11 cellular contexts compared by ENCODE assay signal in the genomic region with DNA sequence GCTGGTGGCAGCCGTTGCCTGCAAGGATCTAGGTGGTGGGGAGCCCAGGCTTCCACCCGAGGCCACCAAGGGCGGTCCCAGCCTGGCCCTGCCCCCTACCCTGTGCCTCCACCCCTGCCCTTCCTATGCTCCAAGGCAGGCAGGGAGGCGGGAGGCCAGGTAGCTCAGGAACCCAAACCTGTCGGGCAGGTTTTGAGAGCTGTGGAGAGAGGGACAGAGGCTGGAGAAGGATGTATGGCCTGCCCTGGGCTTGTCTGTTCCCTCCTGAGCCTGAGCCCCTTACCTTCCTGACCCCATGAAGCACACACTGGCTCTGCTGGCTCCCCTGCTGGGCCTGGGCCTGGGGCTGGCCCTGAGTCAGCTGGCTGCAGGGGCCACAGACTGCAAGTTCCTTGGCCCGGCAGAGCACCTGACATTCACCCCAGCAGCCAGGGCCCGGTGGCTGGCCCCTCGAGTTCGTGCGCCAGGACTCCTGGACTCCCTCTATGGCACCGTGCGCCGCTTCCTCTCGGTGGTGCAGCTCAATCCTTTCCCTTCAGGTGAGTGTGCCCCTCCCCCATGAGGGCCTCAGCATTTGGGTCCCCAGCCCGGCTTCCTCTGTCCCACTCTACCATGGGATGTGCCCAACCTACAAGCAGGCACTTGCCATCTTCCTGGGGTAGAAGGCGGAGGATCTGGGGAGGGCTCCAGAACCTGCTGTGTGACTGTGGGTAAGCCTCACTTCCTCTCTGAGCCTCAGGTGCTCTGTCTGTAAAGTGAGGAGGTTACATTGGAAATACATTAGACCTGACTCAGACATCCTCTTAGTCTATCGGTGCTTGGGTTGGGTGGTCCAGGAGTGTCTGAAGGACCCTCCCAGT. TPM values are rescaled to one million over a fixed set of nuclear protein-coding genes. Genes with fewer than 3 reads are reported as not detected.
A peak's percentile ranks its signal among the peaks of the same experiment; 100 is the strongest.
DNase-seq lines count a peak whose midpoint lies in the region; ATAC-seq, FAIRE-seq and TF ChIP-seq lines count a peak whose summit lies in the region.
"Had no signal": no experiment of that assay in that cellular context is flagged by ENCODE, and none has a peak within 500 bp of the region (broad histone marks: within the 10 kb centered on the region; RNA-seq: fewer than 3 reads in every experiment).

A gene with protein sequence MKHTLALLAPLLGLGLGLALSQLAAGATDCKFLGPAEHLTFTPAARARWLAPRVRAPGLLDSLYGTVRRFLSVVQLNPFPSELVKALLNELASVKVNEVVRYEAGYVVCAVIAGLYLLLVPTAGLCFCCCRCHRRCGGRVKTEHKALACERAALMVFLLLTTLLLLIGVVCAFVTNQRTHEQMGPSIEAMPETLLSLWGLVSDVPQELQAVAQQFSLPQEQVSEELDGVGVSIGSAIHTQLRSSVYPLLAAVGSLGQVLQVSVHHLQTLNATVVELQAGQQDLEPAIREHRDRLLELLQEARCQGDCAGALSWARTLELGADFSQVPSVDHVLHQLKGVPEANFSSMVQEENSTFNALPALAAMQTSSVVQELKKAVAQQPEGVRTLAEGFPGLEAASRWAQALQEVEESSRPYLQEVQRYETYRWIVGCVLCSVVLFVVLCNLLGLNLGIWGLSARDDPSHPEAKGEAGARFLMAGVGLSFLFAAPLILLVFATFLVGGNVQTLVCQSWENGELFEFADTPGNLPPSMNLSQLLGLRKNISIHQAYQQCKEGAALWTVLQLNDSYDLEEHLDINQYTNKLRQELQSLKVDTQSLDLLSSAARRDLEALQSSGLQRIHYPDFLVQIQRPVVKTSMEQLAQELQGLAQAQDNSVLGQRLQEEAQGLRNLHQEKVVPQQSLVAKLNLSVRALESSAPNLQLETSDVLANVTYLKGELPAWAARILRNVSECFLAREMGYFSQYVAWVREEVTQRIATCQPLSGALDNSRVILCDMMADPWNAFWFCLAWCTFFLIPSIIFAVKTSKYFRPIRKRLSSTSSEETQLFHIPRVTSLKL (plus strand): TSS at position 159 of the 860 bp plus-strand sequence. CDS start 137 bp downstream, at position 296.

- BruUV-seq in HepG2 (replicated peaks; lab: Mats Ljungman, UMichigan) = no TSS peak

- H4K8ac ChIP-seq in H1 (ENCODE audit: extremely low read depth, insufficient read depth, low read length) = peak within 1 kb of the TSS; percentile 87

- no peaks in the 10 kb centered on the region for H3K23me2 ChIP-seq in H1 (ENCODE audit: low read depth, low read length)

- H4K5ac ChIP-seq in H1 (ENCODE audit: insufficient read length, low read depth, low read length) = peak within 1 kb of the TSS; percentile 25

- H3K56ac ChIP-seq in H1 (replicated peaks; ENCODE audit: insufficient read length, low read depth, low read length) = no peak within 1 kb of the TSS

- peak within 1 kb of the TSS; percentile 70 for H4K91ac ChIP-seq in H1 (replicated peaks; ENCODE audit: insufficient read length, low read length)

- DNase-seq in right lobe of liver (peak; percentile 10 to 47 (median 42)), HepG2 (ENCODE audit: low spot score) (no peak), H1 (ENCODE audit: low read depth in 1 of 2, low spot score in 2 of 2) (peak in 1 of 2 experiments; percentile 78), aorta (peak in 1 of 2 donors; percentile 71), RPMI8226 (no peak), GM12892 (ENCODE audit: insufficient read length) (no peak)
- no peak for DNase-seq in stimulated activated CD4-positive, alpha-beta T cell treated with anti-CD3 and anti-CD28 coated beads, Interleukin-12 subunit alpha, Interleukin-12 subunit beta, amount 100 ng/mL, for 4 hours

- no peak within 1 kb of the TSS for H2AK5ac ChIP-seq in H1 (ENCODE audit: low read depth, low read length)

- in situ Hi-C loops in HepG2 (cut with HindIII; ENCODE audit: extremely low pct_ligation_motif_present, low pct_unique_long_range_greater_than_20kb) = no loop called here

- H3K9ac ChIP-seq in HepG2 (ENCODE audit: insufficient read depth, low read depth, low read length) (no peak within 1 kb of the TSS), H1 (replicated peaks in 1 of 4; ENCODE audit: extremely low read depth in 1 of 4, low read depth in 3 of 4, low read length in 3 of 4) (no peak within 1 kb of the TSS), mucosa of rectum (ENCODE audit: low read depth in 1 of 2, low read length in 2 of 2) (peak within 1 kb of the TSS; percentile 75 to 76)
- H3K9ac ChIP-seq: BLaER1 had no signal

- H2BK20ac ChIP-seq in H1 (ENCODE audit: low read length) = 0 out of 2 replicates have a peak within 1 kb of the TSS, but pooled peaks have one; percentile 61

- TF ChIP-seq CTCF in right lobe of liver (IDR thresholded peaks at IDR 0.05) (no peak), HepG2 (CRISPR knock-in tag; IDR thresholded peaks at IDR 0.05) (no peak), H1 (IDR thresholded peaks at IDR 0.05; ENCODE audit: control extremely low read depth in 1 of 3, insufficient read depth in 1 of 3, low read depth in 1 of 3, low read length in 3 of 3) (no peak)

- H2BK15ac ChIP-seq in H1 (ENCODE audit: low read length) = no peak within 1 kb of the TSS

- FAIRE-seq in HepG2 (lab: Jason Lieb, UNC) (no peak), H1 (lab: Jason Lieb, UNC) (no peak), GM12892 (lab: Jason Lieb, UNC) (no peak)
- FAIRE-seq: GM12891 had no signal

- H4K20me1 ChIP-seq in HepG2 (ENCODE audit: insufficient read depth, low read length) (no peaks in the 10 kb centered on the region), H1 (replicated peaks in 1 of 2; ENCODE audit: control insufficient read depth in 1 of 2, insufficient read depth in 2 of 2, low read length in 2 of 2) (no peaks in the 10 kb centered on the region)
- H4K20me1 ChIP-seq: BLaER1 had no signal

- H3K27ac ChIP-seq in right lobe of liver (no peak within 1 kb of the TSS), HepG2 (ENCODE audit: extremely low read length, insufficient read depth, low read length) (no peak within 1 kb of the TSS), H1 (ENCODE audit: low read depth, low read length) (no peak within 1 kb of the TSS; the same call in 1 of the 2 replicates), mucosa of rectum (ENCODE audit: low read depth in 2 of 2, low read length in 2 of 2) (peak within 1 kb of the TSS; percentile 77 to 79), aorta (ENCODE audit: low read depth in 1 of 2, low read length in 2 of 2) (no peak within 1 kb of the TSS)
- H3K27ac ChIP-seq: adrenal gland, BLaER1 had no signal

- H3K4me1 ChIP-seq in right lobe of liver = no peaks in the 10 kb centered on the region
- no peaks in the 10 kb centered on the region for H3K4me1 ChIP-seq in HepG2 (ENCODE audit: insufficient read depth, low read length)
- peaks cover 0 to 33% (median 2%) of the 10 kb centered on the region in 4 experiments; a peak in 3 of 7 replicates for H3K4me1 ChIP-seq in H1 (replicated peaks in 1 of 4; ENCODE audit: control insufficient read depth in 3 of 4, insufficient read depth in 4 of 4, low read length in 3 of 4)
- H3K4me1 ChIP-seq in mucosa of rectum (ENCODE audit: control insufficient read depth in 2 of 2, insufficient read depth in 2 of 2, low read length in 2 of 2) = peaks cover 27 to 47% of the 10 kb centered on the region in 2 donors
- H3K4me1 ChIP-seq in aorta (ENCODE audit: control insufficient read depth in 1 of 2, insufficient read depth in 2 of 2, low read length in 2 of 2) = no peaks in the 10 kb centered on the region
- H3K4me1 ChIP-seq: adrenal gland, BLaER1 had no signal

- H3K4me2 ChIP-seq in HepG2 (ENCODE audit: low read depth, low read length) = no peak within 1 kb of the TSS
- H3K4me2 ChIP-seq in H1 (ENCODE audit: insufficient read depth in 1 of 2, low read depth in 2 of 2, low read length in 2 of 2) = peak within 1 kb of the TSS; percentile 38 to 53; a peak in 2 of 4 replicates
- H3K4me2 ChIP-seq: BLaER1 had no signal

- no peak within 1 kb of the TSS for H3K23ac ChIP-seq in H1 (ENCODE audit: insufficient read length)

- no peak for TF ChIP-seq POLR2A in right lobe of liver (IDR thresholded peaks at IDR 0.05)
- no peak for TF ChIP-seq POLR2A in HepG2 (IDR thresholded peaks at IDR 0.05; ENCODE audit: insufficient read depth in 1 of 2, low read depth in 2 of 2, low read length in 2 of 2)
- TF ChIP-seq POLR2A in H1 (IDR thresholded peaks at IDR 0.05; ENCODE audit: control extremely low read depth in 1 of 2, low read depth in 2 of 2, low read length in 2 of 2) = no peak
- TF ChIP-seq POLR2A in GM12892 (IDR thresholded peaks at IDR 0.05; ENCODE audit: low read depth, low read length) = no peak

- H3K4ac ChIP-seq in H1 (replicated peaks; ENCODE audit: insufficient read length, low read depth, low read length) = no peak within 1 kb of the TSS

- TF ChIP-seq RAD21 in HepG2 (CRISPR knock-in tag; IDR thresholded peaks at IDR 0.05) (no peak), H1 (IDR thresholded peaks at IDR 0.05 in 1 of 2, conservative IDR thresholded peaks at IDR 0.05 in 1 of 2; ENCODE audit: low read depth in 2 of 2, low read length in 2 of 2) (no peak)

- H3K4me3 ChIP-seq in right lobe of liver (no peak within 1 kb of the TSS), HepG2 (replicated peaks in 1 of 3; ENCODE audit: insufficient read depth in 1 of 3, low read depth in 2 of 3, low read length in 3 of 3) (no peak within 1 kb of the TSS), H1 (ENCODE audit: extremely low read depth in 1 of 4, insufficient read depth in 2 of 4, low read depth in 3 of 4, low read length in 4 of 4) (no peak within 1 kb of the TSS), mucosa of rectum (ENCODE audit: low read length in 2 of 2) (peak within 1 kb of the TSS; percentile 61 to 65), aorta (ENCODE audit: low read length in 2 of 2) (no peak within 1 kb of the TSS)
- H3K4me3 ChIP-seq: adrenal gland, BLaER1 had no signal

- POLR2A ChIA-PET in HepG2 (lab: Yijun Ruan, JAX) (no interaction called here), H1 (lab: Charles Lee; ENCODE audit: partially characterized antibody) (no interaction called here)

- no peak within 1 kb of the TSS for H3K14ac ChIP-seq in H1 (ENCODE audit: insufficient read length)

- ATAC-seq in right lobe of liver = peak in 2 of 4 donors; percentile 6 to 41
- ATAC-seq in HepG2 = no peak
- peak; percentile 3 for ATAC-seq in aorta (ENCODE audit: low FRiP score)

- H3K79me2 ChIP-seq in HepG2 (ENCODE audit: insufficient read depth, low read length) = no peaks in the 10 kb centered on the region
- H3K79me2 ChIP-seq in H1 (ENCODE audit: control insufficient read depth in 1 of 2, insufficient read depth in 2 of 2, low read length in 2 of 2) = no peaks in the 10 kb centered on the region

- CTCF ChIA-PET in HepG2 (lab: Yijun Ruan, JAX; ENCODE audit: low intra/inter-chr PET ratio, low total read pairs) (no interaction called here), H1 (lab: Charles Lee; ENCODE audit: partially characterized antibody) (interaction anchor here (1.2 kb wide), 1 partner anchor 43 kb away, joined by 3 read pairs; no protein-coding TSS in a partner anchor)

- H2AFZ ChIP-seq in HepG2 (ENCODE audit: low read length) (no peak within 1 kb of the TSS), H1 (ENCODE audit: low read length) (no peak within 1 kb of the TSS)

- intact Hi-C loops in right lobe of liver (cut with DNase I) (no loop called here), HepG2 (cut with micrococcal nuclease; ENCODE audit: unreplicated experiment) (no loop called here), aorta (cut with DNase I) (no loop called here)

- H3K36me3 ChIP-seq in right lobe of liver (no peaks in the 10 kb centered on the region), HepG2 (replicated peaks in 1 of 2; ENCODE audit: control insufficient read depth in 1 of 2, insufficient read depth in 2 of 2, low read length in 2 of 2) (no peaks in the 10 kb centered on the region), H1 (ENCODE audit: control insufficient read depth in 2 of 4, insufficient read depth in 4 of 4, low read length in 3 of 4) (no peaks in the 10 kb centered on the region), mucosa of rectum (ENCODE audit: control insufficient read depth in 2 of 2, insufficient read depth in 2 of 2, low read length in 2 of 2) (no peaks in the 10 kb centered on the region), aorta (ENCODE audit: control insufficient read depth in 1 of 2, insufficient read depth in 2 of 2, low read length in 1 of 2) (no peaks in the 10 kb centered on the region)
- H3K36me3 ChIP-seq: adrenal gland, BLaER1 had no signal

- H3K9me3 ChIP-seq in right lobe of liver (no peaks in the 10 kb centered on the region), HepG2 (ENCODE audit: low read length) (no peaks in the 10 kb centered on the region), H1 (ENCODE audit: insufficient read depth in 2 of 2, low read depth in 1 of 2, low read length in 1 of 2) (peaks cover 57 to 94% of the 10 kb centered on the region in 2 experiments), mucosa of rectum (ENCODE audit: control insufficient read depth in 2 of 2, low read length in 2 of 2) (no peaks in the 10 kb centered on the region), aorta (ENCODE audit: control insufficient read depth, low read length) (no peaks in the 10 kb centered on the region)
- H3K9me3 ChIP-seq: adrenal gland, BLaER1 had no signal

- no peaks in the 10 kb centered on the region for H3K79me1 ChIP-seq in H1 (ENCODE audit: low read depth, low read length)

- TF ChIP-seq EP300 in HepG2 (IDR thresholded peaks at IDR 0.05; ENCODE audit: low read depth in 2 of 2, low read length in 2 of 2) (no peak), HepG2 (CRISPR knock-in tag; IDR thresholded peaks at IDR 0.05; ENCODE audit: borderline replicate concordance) (no peak), H1 (IDR thresholded peaks at IDR 0.05; ENCODE audit: borderline replicate concordance in 1 of 2, low read depth in 2 of 2, low read length in 2 of 2) (no peak)

- H2BK5ac ChIP-seq in H1 (ENCODE audit: low read depth, low read length) = peak within 1 kb of the TSS; percentile 71; the same call in 1 of the 2 replicates

- H3K18ac ChIP-seq in H1 (ENCODE audit: extremely low read depth, low read length) = peak within 1 kb of the TSS; percentile 48

- peak within 1 kb of the TSS; percentile 65 for H2BK120ac ChIP-seq in H1 (replicated peaks; ENCODE audit: low read depth, low read length)

- H2BK12ac ChIP-seq in H1 (ENCODE audit: low read depth, low read length) = peak within 1 kb of the TSS; percentile 7; the same call in 1 of the 2 replicates

- WGBS in right lobe of liver (ENCODE audit: insufficient coverage, low coverage, low lambda C conversion rate, missing lambda C conversion rate) = 100% methylated on average over 2 of the region's 17 CpGs
- 29% methylated on average over 14 of the region's 17 CpGs for WGBS in HepG2 (ENCODE audit: low lambda C conversion rate)
- 78% methylated on average over 15 of the region's 17 CpGs; no CpG with 5 or more reads in 1 of the 2 experiments for WGBS in H1 (ENCODE audit: extremely low coverage in 1 of 2, insufficient coverage in 1 of 2, insufficient read length in 1 of 2, insufficient replicate concordance in 2 of 2, low coverage in 1 of 2, low lambda C conversion rate in 2 of 2, missing lambda C conversion rate in 1 of 2), 2 experiments
- WGBS in aorta, 2 donors = 71 to 78% methylated on average over 17 of the region's 17 CpGs

- no peaks in the 10 kb centered on the region for H3K27me3 ChIP-seq in right lobe of liver
- peaks cover 9 to 27% of the 10 kb centered on the region in 2 experiments; a peak in 4 of 5 replicates for H3K27me3 ChIP-seq in HepG2 (ENCODE audit: control insufficient read depth in 1 of 2, insufficient read depth in 2 of 2, low read length in 2 of 2)
- no peaks in the 10 kb centered on the region for H3K27me3 ChIP-seq in H1 (replicated peaks in 1 of 4; ENCODE audit: control insufficient read depth in 3 of 4, extremely low read depth in 1 of 4, insufficient read depth in 3 of 4, low read length in 3 of 4)
- H3K27me3 ChIP-seq in mucosa of rectum (ENCODE audit: control insufficient read depth in 2 of 2, insufficient read depth in 2 of 2, low read length in 2 of 2) = no peaks in the 10 kb centered on the region
- no peaks in the 10 kb centered on the region for H3K27me3 ChIP-seq in aorta (ENCODE audit: control insufficient read depth in 1 of 2, insufficient read depth in 2 of 2, low read length in 1 of 2)
- H3K27me3 ChIP-seq: adrenal gland, BLaER1 had no signal

RNA-seq across cellular contexts. Expression of the gene that starts here (rescaled TPM):
- total RNA-seq in right lobe of liver (under 1 TPM; 0.06 to 0.64 (median 0.43) TPM), HepG2 (2016; rRNA removed; fragmentation: Illumina TruSeq; extraction: Trizol) (not detected in 2 replicates), aorta (1 to 10 TPM; 1.4 to 2.8 TPM)
- total RNA-seq in HepG2 (2016; cell fraction: cytosol; rRNA removed; fragmentation: Illumina TruSeq; extraction: Trizol; ENCODE audit: low read depth) = not detected in 2 replicates
- total RNA-seq in HepG2 (2016; cell fraction: insoluble cytoplasmic fraction; rRNA removed; fragmentation: Illumina TruSeq; extraction: Trizol) = not detected in 2 replicates
- not detected in 2 replicates for total RNA-seq in HepG2 (2016; cell fraction: membrane; rRNA removed; fragmentation: Illumina TruSeq; extraction: Trizol)
- total RNA-seq in HepG2 (2016; cell fraction: nucleus; rRNA removed; fragmentation: Illumina TruSeq; extraction: Trizol) = not detected in 2 replicates
- polyA plus RNA-seq in HepG2 (2011; rRNA removed) (not detected in 2 replicates), H1 (2011; rRNA removed) (1.6 and 2.6 TPM in 2 replicates), aorta (1 to 10 TPM in 1 of 2 donors, not detected in 1; 1.4 TPM)
- not detected in 2 replicates for polyA plus RNA-seq in HepG2 (2011; cell fraction: cytosol; rRNA removed)
- polyA plus RNA-seq in HepG2 (2011; cell fraction: nucleus; rRNA removed) = 0.13 TPM in 1 of 2 replicates, not detected in the other
- not detected in 2 replicates for polyA plus RNA-seq in HepG2 (2012)
- not detected in 2 replicates for polyA plus RNA-seq in HepG2 (2016; cell fraction: cytosol; fragmentation: Illumina TruSeq; extraction: Trizol; ENCODE audit: low read depth)
- not detected in 2 replicates for polyA plus RNA-seq in HepG2 (2016; cell fraction: insoluble cytoplasmic fraction; fragmentation: Illumina TruSeq; extraction: Trizol; ENCODE audit: low read depth)
- not detected in 2 replicates for polyA plus RNA-seq in HepG2 (2016; cell fraction: membrane; fragmentation: Illumina TruSeq; extraction: Trizol; ENCODE audit: low read depth)
- polyA plus RNA-seq in HepG2 (2016; cell fraction: nucleus; fragmentation: Illumina TruSeq; extraction: Trizol; ENCODE audit: insufficient read depth, low read depth) = not detected in 2 replicates
- 0.87 TPM in 1 of 2 replicates, not detected in the other for polyA minus RNA-seq in HepG2 (2011; rRNA and poly(A)+ RNA removed; ENCODE audit: low replicate concordance)
- not detected in 2 replicates for polyA minus RNA-seq in HepG2 (2011; cell fraction: cytosol; rRNA and poly(A)+ RNA removed)
- polyA minus RNA-seq in HepG2 (2011; cell fraction: nucleus; rRNA and poly(A)+ RNA removed) = not detected in 2 replicates
- total RNA-seq in H1 (2021; fragmentation: NEBNext Ultra II Directional; extraction: Animal tissue kit (Norgen Biotek cat#: 25700)) = 3.8 and 4.6 TPM in 2 replicates
- polyA plus RNA-seq in H1 (2011; cell fraction: cytosol; rRNA removed) = 0.72 TPM
- 6.7 TPM for polyA plus RNA-seq in H1 (2011; cell fraction: nucleus; rRNA removed)
- 0.66 to 2.7 TPM (median 2.0 TPM) in 4 replicates for polyA plus RNA-seq in H1 (2012, experiment 1 of 2)
- polyA plus RNA-seq in H1 (2012, experiment 2 of 2) = 1.6 TPM
- 7.0 TPM for polyA plus RNA-seq in H1 (2013, experiment 1 of 2)
- 6.0 TPM for polyA plus RNA-seq in H1 (2013, experiment 2 of 2)
- 0.47 and 1.6 TPM in 2 replicates for polyA minus RNA-seq in H1 (2011; rRNA and poly(A)+ RNA removed)
- polyA minus RNA-seq in H1 (2011; cell fraction: cytosol; rRNA and poly(A)+ RNA removed) = 1.8 TPM
- 6.0 TPM for polyA minus RNA-seq in H1 (2011; cell fraction: nucleus; rRNA and poly(A)+ RNA removed)
- 0.08 TPM for polyA plus RNA-seq in GM12892 (2012; ENCODE audit: missing spikeins)

Comparison
In these comparisons a context has a peak if more than half of its experiments do, and no peak if none do; other contexts are left out.
1. Peak in DNase-seq in right lobe of liver; RNA of the gene not detected or under 1 TPM.
2. H3K27ac ChIP-seq: peak in mucosa of rectum (2 of 2); none in right lobe of liver (0 of 3), HepG2 (single experiment), H1 (single experiment) and aorta (0 of 2).
3. H3K4me3 ChIP-seq: peak in mucosa of rectum (2 of 2); none in right lobe of liver (0 of 3), HepG2 (0 of 3), H1 (0 of 4) and aorta (0 of 2).
4. H3K9ac ChIP-seq: peak in mucosa of rectum (2 of 2); none in HepG2 (single experiment) and H1 (0 of 4).